29 cellular contexts compared by ENCODE assay signal in the genomic region with DNA sequence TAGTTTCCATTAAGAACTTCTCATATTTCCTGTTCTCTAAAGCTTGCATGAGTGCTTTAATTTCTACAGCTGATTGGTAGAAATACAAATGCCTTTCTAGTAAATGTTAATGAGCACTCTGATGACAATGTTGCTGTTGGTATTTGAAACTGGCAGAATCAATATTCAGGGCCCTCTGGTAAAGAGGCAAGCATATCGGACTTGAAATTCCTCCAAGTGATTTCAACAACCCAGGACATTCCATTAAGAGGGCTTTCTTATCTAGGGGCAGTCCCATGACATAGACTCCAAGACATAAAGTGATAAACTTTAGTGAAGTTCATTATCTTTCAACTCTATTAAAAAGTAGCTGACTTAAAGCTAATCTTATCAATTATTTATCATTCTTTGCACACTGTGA.
"Had no signal": no experiment of that assay in that cellular context is flagged by ENCODE, and none has a peak within 500 bp of the region (broad histone marks: within the 10 kb centered on the region; RNA-seq: fewer than 3 reads in every experiment).

No MANE protein-coding gene starts in this region.

- H3K4me1 Mint-ChIP-seq: naive B cell; naive thymus-derived CD8-positive, alpha-beta T cell; nephron progenitor cell; neural crest cell; stimulated activated effector memory CD8-positive, alpha-beta T cell treated with anti-CD3 and anti-CD28 coated beads, Interleukin-12 subunit alpha, Interleukin-12 subunit beta, amount 100 ng/mL, for 72 hours; stimulated activated naive B cell treated with anti-CD40 and anti-IgM and Interleukin-4, amounts not matched to agents 10 μg/mL and 1 μg/mL and 100 μg/mL, for 72 hours had no signal

- H3K27me3 ChIP-seq: neutrophil, stomach, thyroid gland, tibial nerve, upper lobe of left lung, vagina had no signal

- H3K4me1 ChIP-seq: parathyroid adenoma, psoas muscle, stomach, thyroid gland, tibial nerve, upper lobe of left lung, vagina had no signal

- H3K79me2 ChIP-seq: parathyroid adenoma had no signal

- H3K4me3 Mint-ChIP-seq: naive B cell; naive thymus-derived CD8-positive, alpha-beta T cell; natural killer cell treated with Interleukin-12 subunit alpha and Interleukin-12 subunit beta and Interleukin-15 and Interleukin-18, amount 100 ng/mL, for 72 hours; nephron progenitor cell; neural crest cell; stimulated activated effector memory CD8-positive, alpha-beta T cell treated with anti-CD3 and anti-CD28 coated beads, Interleukin-12 subunit alpha, Interleukin-12 subunit beta, amount 100 ng/mL, for 72 hours; stimulated activated naive B cell treated with anti-CD40 and anti-IgM and Interleukin-4, amounts not matched to agents 10 μg/mL and 1 μg/mL and 100 μg/mL, for 72 hours; stimulated activated naive CD8-positive, alpha-beta T cell treated with anti-CD3 and anti-CD28 coated beads, Interleukin-15, Interleukin-2, amounts not matched to agents 100 ng/mL and 50 ng/mL, for 24 hours had no signal

- H3K9me3 Mint-ChIP-seq: stimulated activated effector memory CD8-positive, alpha-beta T cell treated with anti-CD3 and anti-CD28 coated beads, Interleukin-12 subunit alpha, Interleukin-12 subunit beta, amount 100 ng/mL, for 72 hours; stimulated activated naive CD8-positive, alpha-beta T cell treated with anti-CD3 and anti-CD28 coated beads, Interleukin-15, Interleukin-2, amounts not matched to agents 100 ng/mL and 50 ng/mL, for 24 hours had no signal

- H3K27me3 Mint-ChIP-seq: natural killer cell treated with Interleukin-12 subunit alpha and Interleukin-12 subunit beta and Interleukin-15 and Interleukin-18, amount 100 ng/mL, for 72 hours; progenitor cell of endocrine pancreas; stimulated activated naive CD8-positive, alpha-beta T cell treated with anti-CD3 and anti-CD28 coated beads, Interleukin-15, Interleukin-2, amounts not matched to agents 100 ng/mL and 50 ng/mL, for 24 hours had no signal

- DNase-seq: naive B cell; naive thymus-derived CD8-positive, alpha-beta T cell; nephron progenitor cell; nucleus accumbens; posterior cingulate gyrus; psoas muscle; right cardiac atrium; stimulated activated CD4-positive, alpha-beta T cell treated with anti-CD3 and anti-CD28 coated beads, Interleukin-15, amount 100 ng/mL, for 24 hours; stimulated activated CD4-positive, alpha-beta T cell treated with anti-CD3 and anti-CD28 coated beads, Interleukin-2, amount 100 ng/mL, for 24 hours; stimulated activated CD4-positive, alpha-beta T cell treated with anti-CD3 and anti-CD28 coated beads, Interleukin-2, amount 100 ng/mL, for 48 hours; stimulated activated CD4-positive, alpha-beta T cell treated with anti-CD3 and anti-CD28 coated beads, Interleukin-4, amount 100 ng/mL, for 24 hours; stimulated activated naive B cell treated with anti-CD40 and anti-IgM and Interleukin-4, amounts not matched to agents 10 μg/mL and 1 μg/mL and 100 μg/mL, for 72 hours; stimulated activated naive CD4-positive, alpha-beta T cell treated with Interleukin-2 at 50 U/mL for 16 hours; stomach; thyroid gland; trophoblast cell; upper lobe of left lung had no signal

- H2AFZ ChIP-seq: parathyroid adenoma had no signal

- H3K4me3 ChIP-seq: psoas muscle, skin epidermis, stomach, thoracic aorta, thyroid gland, tibial nerve, upper lobe of left lung, vagina had no signal

- H3K9ac ChIP-seq: parathyroid adenoma had no signal

- H3K27ac Mint-ChIP-seq: naive thymus-derived CD8-positive, alpha-beta T cell; natural killer cell treated with Interleukin-12 subunit alpha and Interleukin-12 subunit beta and Interleukin-15 and Interleukin-18, amount 100 ng/mL, for 72 hours; nephron progenitor cell; progenitor cell of endocrine pancreas; stimulated activated effector memory CD8-positive, alpha-beta T cell treated with anti-CD3 and anti-CD28 coated beads, Interleukin-12 subunit alpha, Interleukin-12 subunit beta, amount 100 ng/mL, for 72 hours; stimulated activated naive B cell treated with anti-CD40 and anti-IgM and Interleukin-4, amounts not matched to agents 10 μg/mL and 1 μg/mL and 100 μg/mL, for 72 hours; stimulated activated naive CD8-positive, alpha-beta T cell treated with anti-CD3 and anti-CD28 coated beads, Interleukin-15, Interleukin-2, amounts not matched to agents 100 ng/mL and 50 ng/mL, for 24 hours had no signal

- H3K36me3 ChIP-seq: neutrophil, stomach, thoracic aorta, thyroid gland, tibial nerve, upper lobe of left lung, vagina had no signal

- H3K27ac ChIP-seq: neutrophil, parathyroid adenoma, psoas muscle, skin epidermis, stomach, thoracic aorta, thyroid gland, tibial nerve, upper lobe of left lung, vagina had no signal

- H3K36me3 Mint-ChIP-seq: naive B cell; natural killer cell treated with Interleukin-12 subunit alpha and Interleukin-12 subunit beta and Interleukin-15 and Interleukin-18, amount 100 ng/mL, for 72 hours; stimulated activated effector memory CD8-positive, alpha-beta T cell treated with anti-CD3 and anti-CD28 coated beads, Interleukin-12 subunit alpha, Interleukin-12 subunit beta, amount 100 ng/mL, for 72 hours; stimulated activated naive B cell treated with anti-CD40 and anti-IgM and Interleukin-4, amounts not matched to agents 10 μg/mL and 1 μg/mL and 100 μg/mL, for 72 hours had no signal

- H3K9me3 ChIP-seq: neutrophil, psoas muscle, stomach, thoracic aorta, thyroid gland, tibial nerve, upper lobe of left lung, vagina had no signal

- FAIRE-seq: urothelium cell line had no signal
